In genomic region chr2:191128172-191128910, GRCh38 we compare ENCODE assay signal across 13 cellular contexts. TPM values are rescaled to one million over a fixed set of nuclear protein-coding genes. Genes with fewer than 3 reads are reported as not detected.
DNase-seq lines count a peak whose midpoint lies in the region; ATAC-seq lines count a peak whose summit lies in the region.
"Had no signal": no experiment of that assay in that cellular context is flagged by ENCODE, and none has a peak within 500 bp of the region (broad histone marks: within the 10 kb centered on the region; RNA-seq: fewer than 3 reads in every experiment).

No MANE protein-coding gene starts in this region.

- H3K27ac Mint-ChIP-seq in CD4-positive, alpha-beta memory T cell, result peak overlapping the region; percentile 60 to 92 (median 88)
- H3K27ac Mint-ChIP-seq in activated T-helper 1 cell treated with anti-CD3 and anti-CD28 coated beads, Interleukin-12 subunit alpha, Interleukin-12 subunit beta, Interleukin-2, Interleukin-4 antibody, amounts not matched to agents 30 ng/mL and 10 ng/mL and 1 ng/mL, durations not matched to agents 14 hours and 24 hours and 36 hours, result peak overlapping the region; percentile 50
- H3K27ac Mint-ChIP-seq: B cell had no signal

- POLR2A ChIA-PET in CD4-positive, alpha-beta memory T cell (lab: Charles Lee; ENCODE audit: partially characterized antibody), result interaction anchor here (0.7 to 3.7 kb wide), 6 partner anchors 13 to 114 kb away, joined by 3 to 31 read pairs (median 4); partner anchors contain the start of gene STAT4

- H3K4me3 ChIP-seq in CD4-positive, alpha-beta memory T cell (ENCODE audit: low read length in 2 of 2), result no peak overlapping the region
- no peak overlapping the region for H3K4me3 ChIP-seq in HAP-1

- H3K4me1 Mint-ChIP-seq in CD4-positive, alpha-beta memory T cell, result peaks cover 45 to 71% (median 60%) of the 10 kb centered on the region in 4 donors
- H3K4me1 Mint-ChIP-seq in activated T-helper 1 cell treated with anti-CD3 and anti-CD28 coated beads, Interleukin-12 subunit alpha, Interleukin-12 subunit beta, Interleukin-2, Interleukin-4 antibody, amounts not matched to agents 30 ng/mL and 10 ng/mL and 1 ng/mL, durations not matched to agents 14 hours and 24 hours and 36 hours (ENCODE audit: low read depth), result peaks cover 57% of the 10 kb centered on the region
- H3K4me1 Mint-ChIP-seq: B cell had no signal

- in situ Hi-C loops in HAP-1 (cut with MboI; ENCODE audit: low sequenced_read_pairs), result no loop called here

- H3K27me3 Mint-ChIP-seq in CD4-positive, alpha-beta memory T cell, result no peaks in the 10 kb centered on the region
- no peaks in the 10 kb centered on the region for H3K27me3 Mint-ChIP-seq in activated T-helper 1 cell treated with anti-CD3 and anti-CD28 coated beads, Interleukin-12 subunit alpha, Interleukin-12 subunit beta, Interleukin-2, Interleukin-4 antibody, amounts not matched to agents 30 ng/mL and 10 ng/mL and 1 ng/mL, durations not matched to agents 14 hours and 24 hours and 36 hours (ENCODE audit: insufficient read depth)

- peaks cover 45% of the 10 kb centered on the region for H3K4me1 ChIP-seq in CD4-positive, alpha-beta memory T cell (ENCODE audit: insufficient read depth, low read length)
- H3K4me1 ChIP-seq in HAP-1, result no peaks in the 10 kb centered on the region

- H3K4me3 Mint-ChIP-seq in CD4-positive, alpha-beta memory T cell, result peak overlapping the region in 7 of 8 donors; percentile 38 to 68 (median 59)
- peak overlapping the region; percentile 12 for H3K4me3 Mint-ChIP-seq in activated T-helper 1 cell treated with anti-CD3 and anti-CD28 coated beads, Interleukin-12 subunit alpha, Interleukin-12 subunit beta, Interleukin-2, Interleukin-4 antibody, amounts not matched to agents 30 ng/mL and 10 ng/mL and 1 ng/mL, durations not matched to agents 14 hours and 24 hours and 36 hours
- H3K4me3 Mint-ChIP-seq: B cell had no signal

- H3K36me3 ChIP-seq in CD4-positive, alpha-beta memory T cell (ENCODE audit: insufficient read depth, low read length), result peaks cover 7% of the 10 kb centered on the region
- no peaks in the 10 kb centered on the region for H3K36me3 ChIP-seq in HAP-1 (replicated peaks)

- H3K9me3 ChIP-seq in CD4-positive, alpha-beta memory T cell (ENCODE audit: control insufficient read depth in 1 of 2, low read length in 2 of 2), result no peaks in the 10 kb centered on the region
- no peaks in the 10 kb centered on the region for H3K9me3 ChIP-seq in HAP-1

- intact Hi-C loops in CD4-positive, alpha-beta memory T cell (cut with micrococcal nuclease), result no loop called here
- intact Hi-C loops in activated T-helper 1 cell treated with anti-CD3 and anti-CD28 coated beads, Interleukin-12 subunit alpha, Interleukin-12 subunit beta, Interleukin-2, Interleukin-4 antibody, amounts not matched to agents 30 ng/mL and 10 ng/mL and 1 ng/mL, durations not matched to agents 14 hours and 24 hours and 36 hours (cut with micrococcal nuclease), result loop anchor here (1.0 kb wide), 1 partner anchor 13 kb away; no protein-coding TSS in a partner anchor

- peaks cover 49 to 51% of the 10 kb centered on the region in 2 donors for H3K36me3 Mint-ChIP-seq in CD4-positive, alpha-beta memory T cell
- H3K36me3 Mint-ChIP-seq in activated T-helper 1 cell treated with anti-CD3 and anti-CD28 coated beads, Interleukin-12 subunit alpha, Interleukin-12 subunit beta, Interleukin-2, Interleukin-4 antibody, amounts not matched to agents 30 ng/mL and 10 ng/mL and 1 ng/mL, durations not matched to agents 14 hours and 24 hours and 36 hours (ENCODE audit: low read depth), result peaks cover 49% of the 10 kb centered on the region

- peak overlapping the region; percentile 14 for H3K27ac ChIP-seq in CD4-positive, alpha-beta memory T cell (ENCODE audit: low read depth, low read length)

- ATAC-seq in GM19043 (IDR thresholded peaks at IDR 0.05; ENCODE audit: low read depth, unreplicated experiment) (peak; percentile 94), HG03064 (IDR thresholded peaks at IDR 0.05; ENCODE audit: low read depth, unreplicated experiment) (peak; percentile 73), HG03280 (IDR thresholded peaks at IDR 0.05; ENCODE audit: unreplicated experiment) (no peak), GM21447 (IDR thresholded peaks at IDR 0.05; ENCODE audit: unreplicated experiment) (no peak)

- no peaks in the 10 kb centered on the region for H3K9me3 Mint-ChIP-seq in CD4-positive, alpha-beta memory T cell
- H3K9me3 Mint-ChIP-seq in activated T-helper 1 cell treated with anti-CD3 and anti-CD28 coated beads, Interleukin-12 subunit alpha, Interleukin-12 subunit beta, Interleukin-2, Interleukin-4 antibody, amounts not matched to agents 30 ng/mL and 10 ng/mL and 1 ng/mL, durations not matched to agents 14 hours and 24 hours and 36 hours, result no peaks in the 10 kb centered on the region

- H3K27me3 ChIP-seq in CD4-positive, alpha-beta memory T cell (ENCODE audit: insufficient read depth, low read length), result no peaks in the 10 kb centered on the region
- no peaks in the 10 kb centered on the region for H3K27me3 ChIP-seq in HAP-1 (ENCODE audit: low read depth)

- CTCF ChIA-PET in CD4-positive, alpha-beta memory T cell (lab: Charles Lee; ENCODE audit: partially characterized antibody), result interaction anchor here (2.0 to 7.1 kb wide), 2 partner anchors 27 to 76 kb away, joined by 6 to 31 read pairs; no protein-coding TSS in a partner anchor

- peak in 1 of 5 donors; percentile 37 for DNase-seq in CD4-positive, alpha-beta memory T cell
- DNase-seq in activated T-helper 1 cell treated with anti-CD3 and anti-CD28 coated beads, Interleukin-12 subunit alpha, Interleukin-12 subunit beta, Interleukin-2, Interleukin-4 antibody, amounts not matched to agents 30 ng/mL and 10 ng/mL and 1 ng/mL, durations not matched to agents 14 hours and 24 hours and 36 hours (ENCODE audit: low spot score), result no peak
- DNase-seq in hepatic stellate cell (ENCODE audit: low spot score), result no peak
- DNase-seq in HAP-1 (ENCODE audit: low spot score in 2 of 2), result no peak
- DNase-seq: NCI-H2107, Right ventricle myocardium superior, small intestine had no signal

RNA-seq across cellular contexts. Expression of gene STAT4, which starts 22.5 kb away (rescaled TPM):
- 100 to 1,000 TPM; 114 to 119 TPM for total RNA-seq in CD4-positive, alpha-beta memory T cell
- 10 to 100 TPM; 69.7 to 76.6 TPM for polyA plus RNA-seq in CD4-positive, alpha-beta memory T cell
- 57.4 and 62.1 TPM in 2 replicates for total RNA-seq in activated T-helper 1 cell treated with anti-CD3 and anti-CD28 coated beads, Interleukin-12 subunit alpha, Interleukin-12 subunit beta, Interleukin-2, Interleukin-4 antibody, amounts not matched to agents 30 ng/mL and 10 ng/mL and 1 ng/mL, durations not matched to agents 14 hours and 24 hours and 36 hours
- total RNA-seq: HT-29 had no signal

Comparison
In these comparisons a context has a peak if more than half of its experiments do, and no peak if none do; other contexts are left out.
1. ATAC-seq: peak in GM19043 (single experiment) and HG03064 (single experiment); none in HG03280 (single experiment) and GM21447 (single experiment).